Comparison of ENCODE assay signal across 15 cellular contexts in the genomic region with DNA sequence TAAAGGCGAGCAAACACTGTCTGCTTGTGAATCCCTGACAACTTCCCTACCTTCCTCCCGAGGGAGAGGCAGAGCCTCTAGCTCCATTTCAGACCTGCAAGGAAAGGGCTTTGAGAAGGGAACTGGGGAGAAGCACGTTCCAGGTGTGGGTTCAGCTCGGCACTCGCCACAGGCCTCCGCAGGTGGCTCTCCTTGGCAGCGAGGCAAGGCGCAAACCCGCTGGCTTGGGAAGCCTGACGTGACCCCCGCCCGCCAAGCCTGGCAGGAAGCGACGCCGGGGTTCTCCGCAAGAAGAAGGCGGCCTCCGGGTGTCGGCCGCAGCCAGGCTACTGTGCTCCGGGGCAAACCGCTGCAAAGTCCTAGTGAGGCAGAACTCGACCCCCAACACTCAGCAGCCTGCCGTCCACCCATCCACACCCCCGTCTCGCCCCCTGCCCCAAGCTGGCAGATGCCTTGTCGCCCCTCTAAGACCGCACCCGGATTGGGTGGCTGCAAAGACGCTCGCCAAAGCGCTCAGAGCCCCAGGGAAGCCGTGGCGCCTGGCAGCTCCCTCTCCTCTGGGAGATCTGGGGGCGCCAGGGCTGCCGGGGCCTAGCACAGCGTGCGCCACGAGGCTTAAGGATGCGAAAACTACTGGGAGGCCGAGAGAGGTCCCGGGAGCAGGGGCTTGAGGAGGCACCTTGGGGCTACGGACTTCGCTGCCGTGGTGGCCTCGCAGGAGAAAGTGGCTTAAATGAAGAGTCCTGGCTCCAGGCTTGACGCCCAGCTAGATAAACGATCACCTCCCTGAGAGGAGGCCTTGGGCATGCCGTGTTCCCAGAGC. TPM values are rescaled to one million over a fixed set of nuclear protein-coding genes. Genes with fewer than 3 reads are reported as not detected.
DNase-seq lines count a peak whose midpoint lies in the region; ATAC-seq and TF ChIP-seq lines count a peak whose summit lies in the region.
"Had no signal": no experiment of that assay in that cellular context is flagged by ENCODE, and none has a peak within 500 bp of the region (broad histone marks: within the 10 kb centered on the region; RNA-seq: fewer than 3 reads in every experiment).

No MANE protein-coding gene starts in this region.

- CTCF ChIA-PET in CD4-positive, alpha-beta memory T cell (lab: Charles Lee; ENCODE audit: partially characterized antibody): interaction anchor here (1.1 kb wide), 1 partner anchor 26 kb away, joined by 4 read pairs; no protein-coding TSS in a partner anchor

- TF ChIP-seq CTCF in GM23338 (conservative IDR thresholded peaks at IDR 0.05; ENCODE audit: low read depth in 2 of 2) (no peak), neural progenitor cell (IDR thresholded peaks at IDR 0.05) (no peak)

- peaks cover 7 to 18% (median 12%) of the 10 kb centered on the region in 4 donors for H3K4me1 Mint-ChIP-seq in CD4-positive, alpha-beta memory T cell
- H3K4me1 Mint-ChIP-seq in GM23338 (peaks cover 32% of the 10 kb centered on the region), neural progenitor cell (peaks cover 11% of the 10 kb centered on the region)
- H3K4me1 Mint-ChIP-seq in central memory CD8-positive, alpha-beta T cell: peaks cover 5% of the 10 kb centered on the region

- peaks cover 0 to 25% (median 17%) of the 10 kb centered on the region in 8 donors for H3K9me3 Mint-ChIP-seq in CD4-positive, alpha-beta memory T cell
- H3K9me3 Mint-ChIP-seq in GM23338 (peaks cover 18% of the 10 kb centered on the region), neural progenitor cell (peaks cover 17% of the 10 kb centered on the region)
- H3K9me3 Mint-ChIP-seq in central memory CD8-positive, alpha-beta T cell: no peaks in the 10 kb centered on the region

- no peaks in the 10 kb centered on the region for H3K9me2 ChIP-seq in GM23338 (ENCODE audit: insufficient read depth)

- H3K4me3 Mint-ChIP-seq in CD4-positive, alpha-beta memory T cell: peak overlapping the region in 7 of 8 donors; percentile 21 to 57 (median 43)
- H3K4me3 Mint-ChIP-seq in GM23338: peak overlapping the region; percentile 38
- no peak overlapping the region for H3K4me3 Mint-ChIP-seq in central memory CD8-positive, alpha-beta T cell
- H3K4me3 Mint-ChIP-seq in neural progenitor cell: no peak overlapping the region

- peak overlapping the region; percentile 79 for H3K4me2 ChIP-seq in GM23338
- H3K4me2 ChIP-seq in neural progenitor cell: peak overlapping the region; percentile 73

- no peak overlapping the region for H3K4me3 ChIP-seq in CD4-positive, alpha-beta memory T cell (ENCODE audit: low read length in 2 of 2)
- H3K4me3 ChIP-seq in GM23338: peak overlapping the region; percentile 48
- H3K4me3 ChIP-seq in neural progenitor cell: peak overlapping the region; percentile 33
- no peak overlapping the region for H3K4me3 ChIP-seq in MG63

- H3K36me3 Mint-ChIP-seq in CD4-positive, alpha-beta memory T cell: no peaks in the 10 kb centered on the region
- peaks cover 20% of the 10 kb centered on the region for H3K36me3 Mint-ChIP-seq in GM23338 (ENCODE audit: low read depth)
- H3K36me3 Mint-ChIP-seq in central memory CD8-positive, alpha-beta T cell (ENCODE audit: insufficient read depth): peaks cover 2% of the 10 kb centered on the region
- peaks cover 2% of the 10 kb centered on the region for H3K36me3 Mint-ChIP-seq in neural progenitor cell

- ATAC-seq in GM23338 (peak; percentile 66), GM18909 (IDR thresholded peaks at IDR 0.05; ENCODE audit: poor library complexity, unreplicated experiment) (no peak)
- no peak for ATAC-seq in central memory CD8-positive, alpha-beta T cell (replicated peaks; ENCODE audit: extremely low read depth, poor library complexity, severe bottlenecking)
- ATAC-seq: heart right ventricle had no signal

- peaks cover 56 to 63% of the 10 kb centered on the region in 2 donors for H3K27me3 Mint-ChIP-seq in CD4-positive, alpha-beta memory T cell
- H3K27me3 Mint-ChIP-seq in GM23338 (ENCODE audit: insufficient read depth, low read depth, poor library complexity) (peaks cover 58% of the 10 kb centered on the region), neural progenitor cell (ENCODE audit: insufficient read depth, low read depth) (peaks cover 49% of the 10 kb centered on the region)
- peaks cover 85% of the 10 kb centered on the region for H3K27me3 Mint-ChIP-seq in central memory CD8-positive, alpha-beta T cell

- no peak overlapping the region for H3K9ac ChIP-seq in neural progenitor cell

- H3K4me1 ChIP-seq in CD4-positive, alpha-beta memory T cell (ENCODE audit: insufficient read depth, low read length): peaks cover 9% of the 10 kb centered on the region
- H3K4me1 ChIP-seq in GM23338 (ENCODE audit: insufficient read depth) (peaks cover 61% of the 10 kb centered on the region), neural progenitor cell (no peaks in the 10 kb centered on the region)

- POLR2A ChIA-PET in CD4-positive, alpha-beta memory T cell (lab: Charles Lee; ENCODE audit: partially characterized antibody): no interaction called here

- peaks cover 35% of the 10 kb centered on the region for H3K27me3 ChIP-seq in CD4-positive, alpha-beta memory T cell (ENCODE audit: insufficient read depth, low read length)
- H3K27me3 ChIP-seq in GM23338 (ENCODE audit: insufficient read depth) (peaks cover 81% of the 10 kb centered on the region), neural progenitor cell (peaks cover 90% of the 10 kb centered on the region), MG63 (no peaks in the 10 kb centered on the region)

- no peaks in the 10 kb centered on the region for H3K9me3 ChIP-seq in CD4-positive, alpha-beta memory T cell (ENCODE audit: control insufficient read depth in 1 of 2, low read length in 2 of 2)
- H3K9me3 ChIP-seq in neural progenitor cell (ENCODE audit: low read depth) (no peaks in the 10 kb centered on the region), MG63 (no peaks in the 10 kb centered on the region)

- H3K27ac Mint-ChIP-seq in CD4-positive, alpha-beta memory T cell: no peak overlapping the region
- no peak overlapping the region for H3K27ac Mint-ChIP-seq in GM23338
- H3K27ac Mint-ChIP-seq in central memory CD8-positive, alpha-beta T cell (ENCODE audit: low read depth): peak overlapping the region; percentile 41
- H3K27ac Mint-ChIP-seq in neural progenitor cell: no peak overlapping the region

- H3K79me2 ChIP-seq in GM23338 (replicated peaks; ENCODE audit: insufficient read depth) (no peaks in the 10 kb centered on the region), neural progenitor cell (ENCODE audit: low read depth) (no peaks in the 10 kb centered on the region)

- H2AFZ ChIP-seq in GM23338 (peak overlapping the region; percentile 91), neural progenitor cell (replicated peaks) (peak overlapping the region; percentile 36)

- no peak overlapping the region for H3K27ac ChIP-seq in CD4-positive, alpha-beta memory T cell (ENCODE audit: low read depth, low read length)
- H3K27ac ChIP-seq in GM23338 (ENCODE audit: low read depth) (no peak overlapping the region), neural progenitor cell (no peak overlapping the region)
- H3K27ac ChIP-seq: dorsolateral prefrontal cortex, heart right ventricle had no signal

- peaks cover 20% of the 10 kb centered on the region for H3F3A ChIP-seq in GM23338 (replicated peaks; ENCODE audit: low read depth)
- no peaks in the 10 kb centered on the region for H3F3A ChIP-seq in neural progenitor cell (ENCODE audit: low read depth)

- H3K36me3 ChIP-seq in CD4-positive, alpha-beta memory T cell (ENCODE audit: insufficient read depth, low read length): no peaks in the 10 kb centered on the region
- H3K36me3 ChIP-seq in GM23338 (ENCODE audit: insufficient read depth) (no peaks in the 10 kb centered on the region), neural progenitor cell (no peaks in the 10 kb centered on the region), MG63 (no peaks in the 10 kb centered on the region)
- H3K36me3 ChIP-seq: heart right ventricle had no signal

- DNase-seq in CD4-positive, alpha-beta memory T cell: no peak
- DNase-seq in GM23338 (ENCODE audit: low spot score): peak; percentile 81
- DNase-seq in central memory CD8-positive, alpha-beta T cell (ENCODE audit: low spot score in 2 of 2): no peak
- DNase-seq in neural progenitor cell (ENCODE audit: low spot score): no peak
- no peak for DNase-seq in ureter (ENCODE audit: low spot score)
- DNase-seq in NCI-H82 treated with DMSO at 0.1 percent for 48 hours (lab: John Stamatoyannopoulos, UW; ENCODE audit: unreplicated experiment): no peak
- DNase-seq in MG63: no peak
- DNase-seq: activated gamma-delta T cell treated with Interleukin-2 at 50 U/mL for 16 hours; dorsolateral prefrontal cortex; heart right ventricle; NCI-H2081; stimulated activated CD4-positive, alpha-beta T cell treated with anti-CD3 and anti-CD28 coated beads, Interleukin-12 subunit alpha, Interleukin-12 subunit beta, amount 100 ng/mL, for 4 hours; T1000 had no signal

- H4K20me1 ChIP-seq in GM23338 (replicated peaks; ENCODE audit: insufficient read depth) (peaks cover 4% of the 10 kb centered on the region; the same call in 1 of the 2 replicates), neural progenitor cell (ENCODE audit: low read depth) (no peaks in the 10 kb centered on the region)

- intact Hi-C loops in CD4-positive, alpha-beta memory T cell (cut with micrococcal nuclease): no loop called here

TF ChIP-seq in GM23338, 12 proteins besides CTCF, POLR2A, EP300 and RAD21 (continues in another document):
- TF ChIP-seq EZH2 (IDR thresholded peaks at IDR 0.05; ENCODE audit: low read depth, unreplicated experiment) (peak; percentile 31), STAT1 (IDR thresholded peaks at IDR 0.05; ENCODE audit: unreplicated experiment) (no peak), NANOG (IDR thresholded peaks at IDR 0.05; ENCODE audit: borderline replicate concordance) (no peak), POLR2AphosphoS5 (IDR thresholded peaks at IDR 0.05; ENCODE audit: low read depth) (peak; percentile 19; the same call in 1 of the 2 replicates)

RNA-seq across cellular contexts. Expression of gene NKX3-2, which starts 21.8 kb away (rescaled TPM):
- total RNA-seq in CD4-positive, alpha-beta memory T cell: not detected
- not detected for polyA plus RNA-seq in CD4-positive, alpha-beta memory T cell
- total RNA-seq in GM23338 (2014; rRNA removed; shearing (Covaris generic)): 0.14 TPM in 1 of 2 replicates, not detected in the other
- not detected in 2 replicates for polyA plus RNA-seq in GM23338 (2016; fragmentation: Nextera tagmentation; extraction: Ambion mirVana)
- total RNA-seq in neural progenitor cell (ENCODE audit: low replicate concordance): 0.40 TPM in 1 of 2 replicates, not detected in the other
- not detected for total RNA-seq in ureter
- 1.2 and 1.5 TPM in 2 replicates for total RNA-seq in MG63 (2014; rRNA removed; shearing (Covaris generic); ENCODE audit: low replicate concordance)
- total RNA-seq: dorsolateral prefrontal cortex, heart right ventricle, mononuclear cell had no signal
- polyA plus RNA-seq: heart right ventricle had no signal

RNA-seq across cellular contexts. Expression of gene RAB28, which starts 38.4 kb away (rescaled TPM):
- 10 to 100 TPM; 13.3 to 14.0 TPM for total RNA-seq in CD4-positive, alpha-beta memory T cell
- polyA plus RNA-seq in CD4-positive, alpha-beta memory T cell: 10 to 100 TPM; 17.8 to 20.6 TPM
- total RNA-seq in GM23338 (2014; rRNA removed; shearing (Covaris generic)): 23.9 and 35.9 TPM in 2 replicates
- 13.8 and 15.3 TPM in 2 replicates for polyA plus RNA-seq in GM23338 (2016; fragmentation: Nextera tagmentation; extraction: Ambion mirVana)
- 49.6 and 67.3 TPM in 2 replicates for total RNA-seq in neural progenitor cell (ENCODE audit: low replicate concordance)
- total RNA-seq in ureter: 17.1 TPM
- 9.5 and 22.3 TPM in 2 replicates for total RNA-seq in MG63 (2014; rRNA removed; shearing (Covaris generic); ENCODE audit: low replicate concordance)

Comparison
In these comparisons a context has a peak if more than half of its experiments do, and no peak if none do; other contexts are left out.
1. H3K4me3 ChIP-seq: peak in GM23338 (single experiment) and neural progenitor cell (single experiment); none in CD4-positive, alpha-beta memory T cell (0 of 2) and MG63 (single experiment).
2. H3K4me3 Mint-ChIP-seq: peak in CD4-positive, alpha-beta memory T cell (7 of 8) and GM23338 (single experiment); none in central memory CD8-positive, alpha-beta T cell (single experiment) and neural progenitor cell (single experiment).